In genomic region chr9:128470560-128470959, GRCh38 we compare ENCODE assay signal across 12 cellular contexts.
DNase-seq lines count a peak whose midpoint lies in the region; ATAC-seq and TF ChIP-seq lines count a peak whose summit lies in the region.
"Had no signal": no experiment of that assay in that cellular context is flagged by ENCODE, and none has a peak within 500 bp of the region (broad histone marks: within the 10 kb centered on the region; RNA-seq: fewer than 3 reads in every experiment).

No MANE protein-coding gene starts in this region.

- H3K27me3 Mint-ChIP-seq in activated naive CD4-positive, alpha-beta T cell treated with anti-CD3 and anti-CD28 coated beads, Interleukin-2, amount 10 ng/mL, durations not matched to agents 7 days and 5 days: no peaks in the 10 kb centered on the region
- no peaks in the 10 kb centered on the region for H3K27me3 Mint-ChIP-seq in stimulated activated naive B cell treated with anti-CD40 and anti-IgM and Interleukin-4, amounts not matched to agents 10 μg/mL and 1 μg/mL and 100 μg/mL, for 72 hours
- H3K27me3 Mint-ChIP-seq: CD4-positive, CD25-positive, alpha-beta regulatory T cell had no signal

- H3K27ac Mint-ChIP-seq in activated naive CD4-positive, alpha-beta T cell treated with anti-CD3 and anti-CD28 coated beads, Interleukin-2, amount 10 ng/mL, durations not matched to agents 7 days and 5 days: peak overlapping the region; percentile 53
- no peak overlapping the region for H3K27ac Mint-ChIP-seq in stimulated activated naive B cell treated with anti-CD40 and anti-IgM and Interleukin-4, amounts not matched to agents 10 μg/mL and 1 μg/mL and 100 μg/mL, for 72 hours
- H3K27ac Mint-ChIP-seq: CD4-positive, CD25-positive, alpha-beta regulatory T cell; nephron had no signal

- in situ Hi-C loops in astrocyte of the spinal cord (cut with HindIII; ENCODE audit: low sequenced_read_pairs): no loop called here

- TF ChIP-seq POLR2A in NB4 (IDR thresholded peaks at IDR 0.05; ENCODE audit: extremely low read depth, insufficient read length): no peak

- DNase-seq in activated naive CD4-positive, alpha-beta T cell treated with anti-CD3 and anti-CD28 coated beads, Interleukin-2, amount 10 ng/mL, durations not matched to agents 7 days and 5 days: no peak
- DNase-seq in activated naive CD4-positive, alpha-beta T cell treated with Interleukin-2 at 50 U/mL for 16 hours: no peak
- DNase-seq in NB4 (ENCODE audit: low read depth) (peak; percentile 84), astrocyte of the spinal cord (ENCODE audit: low read depth, low spot score) (peak; percentile 54), NCI-H82 (lab: John Stamatoyannopoulos, UW) (no peak), NCI-H128 (lab: John Stamatoyannopoulos, UW; ENCODE audit: unreplicated experiment) (no peak)
- DNase-seq in stimulated activated naive B cell treated with anti-CD40 and anti-IgM and Interleukin-4, amounts not matched to agents 10 μg/mL and 1 μg/mL and 100 μg/mL, for 72 hours: no peak
- DNase-seq: CD4-positive, CD25-positive, alpha-beta regulatory T cell; stimulated activated CD4-positive, alpha-beta T cell treated with anti-CD3 and anti-CD28 coated beads, Interleukin-4, amount 100 ng/mL, for 24 hours had no signal

- CTCF ChIA-PET in activated naive CD4-positive, alpha-beta T cell treated with anti-CD3 and anti-CD28 coated beads, Interleukin-2, amount 10 ng/mL, durations not matched to agents 7 days and 5 days (lab: Charles Lee): no interaction called here

- H3K9me3 Mint-ChIP-seq in activated naive CD4-positive, alpha-beta T cell treated with anti-CD3 and anti-CD28 coated beads, Interleukin-2, amount 10 ng/mL, durations not matched to agents 7 days and 5 days: no peaks in the 10 kb centered on the region
- peaks cover 0 to 1% of the 10 kb centered on the region in 2 donors for H3K9me3 Mint-ChIP-seq in stimulated activated naive B cell treated with anti-CD40 and anti-IgM and Interleukin-4, amounts not matched to agents 10 μg/mL and 1 μg/mL and 100 μg/mL, for 72 hours
- H3K9me3 Mint-ChIP-seq: CD4-positive, CD25-positive, alpha-beta regulatory T cell; nephron had no signal

- no peak overlapping the region for H3K4me3 Mint-ChIP-seq in activated naive CD4-positive, alpha-beta T cell treated with anti-CD3 and anti-CD28 coated beads, Interleukin-2, amount 10 ng/mL, durations not matched to agents 7 days and 5 days
- H3K4me3 Mint-ChIP-seq in stimulated activated naive B cell treated with anti-CD40 and anti-IgM and Interleukin-4, amounts not matched to agents 10 μg/mL and 1 μg/mL and 100 μg/mL, for 72 hours: no peak overlapping the region
- H3K4me3 Mint-ChIP-seq: CD4-positive, CD25-positive, alpha-beta regulatory T cell; nephron had no signal

- no peak for TF ChIP-seq CTCF in NB4 (IDR thresholded peaks at IDR 0.05; ENCODE audit: low read depth, low read length)
- no peak for TF ChIP-seq CTCF in astrocyte of the spinal cord (IDR thresholded peaks at IDR 0.05; ENCODE audit: low read depth, low read length)

- H3K4me1 Mint-ChIP-seq in activated naive CD4-positive, alpha-beta T cell treated with anti-CD3 and anti-CD28 coated beads, Interleukin-2, amount 10 ng/mL, durations not matched to agents 7 days and 5 days: no peaks in the 10 kb centered on the region
- peaks cover 9 to 13% of the 10 kb centered on the region in 2 donors for H3K4me1 Mint-ChIP-seq in stimulated activated naive B cell treated with anti-CD40 and anti-IgM and Interleukin-4, amounts not matched to agents 10 μg/mL and 1 μg/mL and 100 μg/mL, for 72 hours
- H3K4me1 Mint-ChIP-seq: nephron had no signal

- ATAC-seq in stimulated activated naive B cell treated with anti-CD40 and anti-IgM and Interleukin-4, amounts not matched to agents 10 μg/mL and 1 μg/mL and 100 μg/mL, for 72 hours (replicated peaks): peak; percentile 62 to 73
- no peak for ATAC-seq in GM18519 (IDR thresholded peaks at IDR 0.05; ENCODE audit: low FRiP score, unreplicated experiment)

- no peak overlapping the region for H3K4me3 ChIP-seq in NB4 (ENCODE audit: low read depth, low read length)
- H3K4me3 ChIP-seq in astrocyte of the spinal cord (ENCODE audit: low read depth, low read length): no peak overlapping the region
- H3K4me3 ChIP-seq: hepatocyte had no signal

- peaks cover 23% of the 10 kb centered on the region for H3K36me3 Mint-ChIP-seq in activated naive CD4-positive, alpha-beta T cell treated with anti-CD3 and anti-CD28 coated beads, Interleukin-2, amount 10 ng/mL, durations not matched to agents 7 days and 5 days
- H3K36me3 Mint-ChIP-seq in stimulated activated naive B cell treated with anti-CD40 and anti-IgM and Interleukin-4, amounts not matched to agents 10 μg/mL and 1 μg/mL and 100 μg/mL, for 72 hours: peaks cover 26 to 49% of the 10 kb centered on the region in 2 donors

Comparison
In these comparisons a context has a peak if more than half of its experiments do, and no peak if none do; other contexts are left out.
1. DNase-seq: peak in NB4 (single experiment) and astrocyte of the spinal cord (single experiment); none in activated naive CD4-positive, alpha-beta T cell treated with anti-CD3 and anti-CD28 coated beads, Interleukin-2, amount 10 ng/mL, durations not matched to agents 7 days and 5 days (single experiment), activated naive CD4-positive, alpha-beta T cell treated with Interleukin-2 at 50 U/mL for 16 hours (single experiment), stimulated activated naive B cell treated with anti-CD40 and anti-IgM and Interleukin-4, amounts not matched to agents 10 μg/mL and 1 μg/mL and 100 μg/mL, for 72 hours (single experiment), NCI-H82 (single experiment) and NCI-H128 (single experiment).